In the genomic region with DNA sequence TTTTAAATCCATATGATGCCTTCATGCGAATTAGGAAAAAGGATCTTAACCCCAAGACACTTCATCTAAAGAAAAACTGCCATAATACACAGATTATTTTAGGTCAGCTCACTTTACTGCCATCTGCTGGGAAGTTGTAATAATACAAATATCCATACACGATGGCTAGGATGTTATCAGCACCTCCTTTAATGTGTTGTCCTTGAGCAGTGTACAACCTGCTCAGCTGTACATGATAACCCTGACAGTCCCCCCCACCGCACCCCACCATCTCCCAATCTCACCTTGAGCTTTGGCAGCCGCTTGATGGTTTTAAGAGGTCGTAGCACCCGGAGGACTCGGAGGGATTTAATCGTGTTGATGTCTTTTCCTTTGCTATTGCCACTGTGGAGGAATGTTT, we compare ENCODE assay signal across 8 cellular contexts.
DNase-seq lines count a peak whose midpoint lies in the region; ATAC-seq, FAIRE-seq and TF ChIP-seq lines count a peak whose summit lies in the region.

No MANE protein-coding gene starts in this region.

- CTCF ChIA-PET in CD4-positive, alpha-beta T cell (lab: Charles Lee), result interaction anchor here (0.6 to 2.5 kb wide), 9 partner anchors 67 to 1222 kb away, joined by 3 to 28 read pairs (median 3); partner anchors contain the start of genes IER2, NACC1 and STX10
- CTCF ChIA-PET in Panc1 (lab: Charles Lee), result interaction anchor here (0.6 to 1.2 kb wide), 3 partner anchors 9 to 166 kb away, joined by 3 to 6 read pairs (median 4); no protein-coding TSS in a partner anchor
- CTCF ChIA-PET in naive thymus-derived CD4-positive, alpha-beta T cell (lab: Charles Lee), result interaction anchor here (0.7 to 2.0 kb wide), 6 partner anchors 9 to 284 kb away, joined by 3 to 14 read pairs (median 3); no protein-coding TSS in a partner anchor

- no peaks in the 10 kb centered on the region for H3K36me3 Mint-ChIP-seq in CD4-positive, alpha-beta T cell (ENCODE audit: low read depth)
- no peaks in the 10 kb centered on the region for H3K36me3 Mint-ChIP-seq in endothelial cell (ENCODE audit: low read depth, unreplicated experiment)
- H3K36me3 Mint-ChIP-seq in naive thymus-derived CD4-positive, alpha-beta T cell, result no peaks in the 10 kb centered on the region

- TF ChIP-seq CTCF in CD4-positive, alpha-beta T cell (IDR thresholded peaks at IDR 0.05), result peak; percentile 64
- no peak; the same call in 1 of the 2 replicates for TF ChIP-seq CTCF in Panc1 (IDR thresholded peaks at IDR 0.05)
- peak; percentile 46 for TF ChIP-seq CTCF in endothelial cell (IDR thresholded peaks at IDR 0.05; ENCODE audit: unreplicated experiment)

- FAIRE-seq in H54 (lab: Jason Lieb, UNC), result no peak

- H3K9me3 Mint-ChIP-seq in CD4-positive, alpha-beta T cell, result no peaks in the 10 kb centered on the region
- H3K9me3 Mint-ChIP-seq in endothelial cell (ENCODE audit: unreplicated experiment), result no peaks in the 10 kb centered on the region
- H3K9me3 Mint-ChIP-seq in naive thymus-derived CD4-positive, alpha-beta T cell, result no peaks in the 10 kb centered on the region

- intact Hi-C loops in CD4-positive, alpha-beta T cell (cut with DNase I, micrococcal nuclease), result loop anchor here (1.0 to 5.0 kb wide), 6 partner anchors 50 to 284 kb away; partner anchors contain the start of genes IER2 (in 2 of the 2) and STX10 (in 2 of the 2)
- intact Hi-C loops in Panc1 (cut with micrococcal nuclease; ENCODE audit: unreplicated experiment), result loop anchor here (5.0 kb wide), 1 partner anchor 285 kb away; no protein-coding TSS in a partner anchor
- intact Hi-C loops in naive thymus-derived CD4-positive, alpha-beta T cell (cut with micrococcal nuclease), result loop anchor here (1.0 to 5.0 kb wide), 9 partner anchors 49 to 284 kb away; partner anchors contain the start of genes IER2 (in 1 of the 2), STX10 (in 1 of the 2) and TRMT1 (in 1 of the 2)

- no peak overlapping the region for H3K27ac Mint-ChIP-seq in CD4-positive, alpha-beta T cell
- H3K27ac Mint-ChIP-seq in endothelial cell (ENCODE audit: unreplicated experiment), result no peak overlapping the region
- peak overlapping the region in 3 of 9 donors; percentile 5 to 84 (median 47) for H3K27ac Mint-ChIP-seq in naive thymus-derived CD4-positive, alpha-beta T cell

- no peak for DNase-seq in CD4-positive, alpha-beta T cell
- DNase-seq in H54 (ENCODE audit: insufficient read length, low spot score) (peak; percentile 43), Panc1 (ENCODE audit: low read depth, low spot score) (peak; percentile 39), endothelial cell (ENCODE audit: low spot score) (no peak), NCI-H345 (lab: John Stamatoyannopoulos, UW) (no peak)
- peak in 6 of 9 donors; percentile 21 to 61 (median 52) for DNase-seq in naive thymus-derived CD4-positive, alpha-beta T cell

- H3K4me1 ChIP-seq in Panc1 (ENCODE audit: control insufficient read depth, insufficient read depth, low read length), result no peaks in the 10 kb centered on the region
- H3K4me1 ChIP-seq in naive thymus-derived CD4-positive, alpha-beta T cell (ENCODE audit: control insufficient read depth in 2 of 2, insufficient read depth in 2 of 2, low read length in 2 of 2), result no peaks in the 10 kb centered on the region

- no peak overlapping the region for H3K27ac ChIP-seq in CD4-positive, alpha-beta T cell (ENCODE audit: low read depth, low read length)
- H3K27ac ChIP-seq in Panc1 (ENCODE audit: low read length), result no peak overlapping the region
- no peak overlapping the region for H3K27ac ChIP-seq in naive thymus-derived CD4-positive, alpha-beta T cell (ENCODE audit: low read depth, low read length)

- no peak overlapping the region for H3K4me3 ChIP-seq in Panc1 (ENCODE audit: low read depth in 2 of 2, low read length in 2 of 2)
- no peak overlapping the region for H3K4me3 ChIP-seq in naive thymus-derived CD4-positive, alpha-beta T cell (ENCODE audit: low read length)

- TF ChIP-seq POLR2A in H54 (IDR thresholded peaks at IDR 0.05; ENCODE audit: low read depth, low read length), result no peak

- in situ Hi-C loops in Panc1 (cut with HindIII; ENCODE audit: low pct_unique_long_range_greater_than_20kb, low sequenced_read_pairs), result no loop called here

- POLR2A ChIA-PET in CD4-positive, alpha-beta T cell (lab: Charles Lee), result interaction anchor here (0.6 to 1.4 kb wide), 8 partner anchors 67 to 158 kb away, joined by 3 to 15 read pairs (median 4); partner anchors contain the start of gene TRMT1
- POLR2A ChIA-PET in Panc1 (lab: Charles Lee), result interaction anchor here (0.8 kb wide), 1 partner anchor 107 kb away, joined by 5 read pairs; no protein-coding TSS in a partner anchor
- POLR2A ChIA-PET in naive thymus-derived CD4-positive, alpha-beta T cell (lab: Charles Lee), result interaction anchor here (0.9 to 1.8 kb wide), 7 partner anchors 28 to 158 kb away, joined by 3 to 7 read pairs (median 5); no protein-coding TSS in a partner anchor

- H3K27me3 Mint-ChIP-seq in CD4-positive, alpha-beta T cell, result peaks cover 17% of the 10 kb centered on the region
- no peaks in the 10 kb centered on the region for H3K27me3 Mint-ChIP-seq in endothelial cell (ENCODE audit: unreplicated experiment)
- peaks cover 0 to 21% (median 10%) of the 10 kb centered on the region in 5 donors for H3K27me3 Mint-ChIP-seq in naive thymus-derived CD4-positive, alpha-beta T cell

- no peaks in the 10 kb centered on the region for H3K36me3 ChIP-seq in Panc1 (ENCODE audit: control insufficient read depth, insufficient read depth, low read length)
- no peaks in the 10 kb centered on the region for H3K36me3 ChIP-seq in naive thymus-derived CD4-positive, alpha-beta T cell (ENCODE audit: control insufficient read depth in 2 of 3, insufficient read depth in 3 of 3, low read length in 3 of 3)

- H3K4me1 Mint-ChIP-seq in CD4-positive, alpha-beta T cell (ENCODE audit: low read depth), result no peaks in the 10 kb centered on the region
- no peaks in the 10 kb centered on the region for H3K4me1 Mint-ChIP-seq in endothelial cell (ENCODE audit: unreplicated experiment)
- H3K4me1 Mint-ChIP-seq in naive thymus-derived CD4-positive, alpha-beta T cell, result peaks cover 0 to 15% (median 0%) of the 10 kb centered on the region in 7 donors

- peak; percentile 64 for ATAC-seq in CD4-positive, alpha-beta T cell (ENCODE audit: poor library complexity)
- ATAC-seq in Panc1, result peak; percentile 73
- peak; percentile 73 for ATAC-seq in naive thymus-derived CD4-positive, alpha-beta T cell
- no peak for ATAC-seq in GM21526 (IDR thresholded peaks at IDR 0.05; ENCODE audit: low FRiP score, unreplicated experiment)
- no peak for ATAC-seq in GM18861 (IDR thresholded peaks at IDR 0.05; ENCODE audit: unreplicated experiment)

- BruUV-seq in Panc1 (replicated peaks; lab: Mats Ljungman, UMichigan), result no TSS peak

- no peak overlapping the region for H3K4me3 Mint-ChIP-seq in CD4-positive, alpha-beta T cell
- H3K4me3 Mint-ChIP-seq in endothelial cell (ENCODE audit: unreplicated experiment), result no peak overlapping the region
- H3K4me3 Mint-ChIP-seq in naive thymus-derived CD4-positive, alpha-beta T cell, result no peak overlapping the region

- no peaks in the 10 kb centered on the region for H3K9me3 ChIP-seq in CD4-positive, alpha-beta T cell (ENCODE audit: control insufficient read depth, low read length)
- H3K9me3 ChIP-seq in Panc1 (ENCODE audit: control insufficient read depth, insufficient read depth, low read depth, low read length), result no peaks in the 10 kb centered on the region
- no peaks in the 10 kb centered on the region for H3K9me3 ChIP-seq in naive thymus-derived CD4-positive, alpha-beta T cell (ENCODE audit: control insufficient read depth in 2 of 3, low read length in 3 of 3)

- H3K27me3 ChIP-seq in CD4-positive, alpha-beta T cell (ENCODE audit: control insufficient read depth, insufficient read depth, low read length), result no peaks in the 10 kb centered on the region
- H3K27me3 ChIP-seq in Panc1 (ENCODE audit: control insufficient read depth, insufficient read depth, low read length), result no peaks in the 10 kb centered on the region
- no peaks in the 10 kb centered on the region for H3K27me3 ChIP-seq in naive thymus-derived CD4-positive, alpha-beta T cell (ENCODE audit: control insufficient read depth in 2 of 2, insufficient read depth in 2 of 2, low read length in 2 of 2)

Comparison
In these comparisons a context has a peak if more than half of its experiments do, and no peak if none do; other contexts are left out.
1. ATAC-seq: peak in CD4-positive, alpha-beta T cell (single experiment), Panc1 (single experiment) and naive thymus-derived CD4-positive, alpha-beta T cell (single experiment); none in GM21526 (single experiment) and GM18861 (single experiment).
2. DNase-seq: peak in H54 (single experiment), Panc1 (single experiment) and naive thymus-derived CD4-positive, alpha-beta T cell (6 of 9); none in CD4-positive, alpha-beta T cell (0 of 10), endothelial cell (single experiment) and NCI-H345 (single experiment).